In the genomic region with DNA sequence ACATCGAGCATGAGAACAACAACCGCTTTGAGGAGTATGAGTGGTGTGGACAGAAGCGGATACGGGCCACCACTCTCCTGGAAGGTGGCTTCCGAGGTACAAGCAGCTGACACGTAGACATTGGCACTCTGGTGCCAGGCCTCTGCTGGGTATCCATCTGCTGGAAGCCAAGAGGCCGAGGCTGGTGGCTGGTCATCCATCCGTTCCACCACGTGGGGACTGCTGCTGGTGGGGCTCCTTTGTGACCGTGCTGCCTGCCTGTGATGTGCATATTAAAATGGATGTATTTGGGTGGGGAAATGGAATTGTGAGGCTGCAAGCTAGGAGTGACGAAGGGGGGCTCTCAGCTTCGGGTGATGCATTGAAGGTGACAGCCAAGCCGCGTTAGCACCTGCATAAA, we compare ENCODE assay signal across 17 cellular contexts. TPM values are rescaled to one million over a fixed set of nuclear protein-coding genes. Genes with fewer than 3 reads are reported as not detected.
A peak's percentile ranks its signal among the peaks of the same experiment; 100 is the strongest.
DNase-seq lines count a peak whose midpoint lies in the region; ATAC-seq and TF ChIP-seq lines count a peak whose summit lies in the region.
"Had no signal": no experiment of that assay in that cellular context is flagged by ENCODE, and none has a peak within 500 bp of the region (broad histone marks: within the 10 kb centered on the region; RNA-seq: fewer than 3 reads in every experiment).

No MANE protein-coding gene starts in this region.

- no peaks in the 10 kb centered on the region for H3K9me3 Mint-ChIP-seq in activated CD8-positive, alpha-beta T cell treated with anti-CD3 and anti-CD28 coated beads, Interleukin-2, amount 10 ng/mL, durations not matched to agents 7 days and 5 days (ENCODE audit: insufficient read depth)
- no peaks in the 10 kb centered on the region for H3K9me3 Mint-ChIP-seq in activated CD8-positive, alpha-beta T cell treated with anti-CD3 and anti-CD28 coated beads for 36 hours
- H3K9me3 Mint-ChIP-seq in neural crest cell = no peaks in the 10 kb centered on the region
- H3K9me3 Mint-ChIP-seq in stimulated activated naive B cell treated with anti-CD40 and anti-IgM and Interleukin-4, amounts not matched to agents 10 μg/mL and 1 μg/mL and 100 μg/mL, for 72 hours = no peaks in the 10 kb centered on the region

- H3K27me3 Mint-ChIP-seq in activated CD8-positive, alpha-beta T cell treated with anti-CD3 and anti-CD28 coated beads, Interleukin-2, amount 10 ng/mL, durations not matched to agents 7 days and 5 days (ENCODE audit: low read depth) = no peaks in the 10 kb centered on the region
- no peaks in the 10 kb centered on the region for H3K27me3 Mint-ChIP-seq in activated CD8-positive, alpha-beta T cell treated with anti-CD3 and anti-CD28 coated beads for 36 hours
- no peaks in the 10 kb centered on the region for H3K27me3 Mint-ChIP-seq in neural crest cell (ENCODE audit: low read depth)
- H3K27me3 Mint-ChIP-seq in stimulated activated naive B cell treated with anti-CD40 and anti-IgM and Interleukin-4, amounts not matched to agents 10 μg/mL and 1 μg/mL and 100 μg/mL, for 72 hours = no peaks in the 10 kb centered on the region

- peaks cover 45% of the 10 kb centered on the region for H3K36me3 Mint-ChIP-seq in activated CD8-positive, alpha-beta T cell treated with anti-CD3 and anti-CD28 coated beads, Interleukin-2, amount 10 ng/mL, durations not matched to agents 7 days and 5 days (ENCODE audit: low read depth)
- H3K36me3 Mint-ChIP-seq in activated CD8-positive, alpha-beta T cell treated with anti-CD3 and anti-CD28 coated beads for 36 hours (ENCODE audit: low read depth) = peaks cover 41% of the 10 kb centered on the region
- peaks cover 12% of the 10 kb centered on the region for H3K36me3 Mint-ChIP-seq in neural crest cell (ENCODE audit: low read depth)
- peaks cover 37 to 55% of the 10 kb centered on the region in 2 donors for H3K36me3 Mint-ChIP-seq in stimulated activated naive B cell treated with anti-CD40 and anti-IgM and Interleukin-4, amounts not matched to agents 10 μg/mL and 1 μg/mL and 100 μg/mL, for 72 hours

- peak overlapping the region; percentile 25 for H3K27ac Mint-ChIP-seq in activated CD8-positive, alpha-beta T cell treated with anti-CD3 and anti-CD28 coated beads, Interleukin-2, amount 10 ng/mL, durations not matched to agents 7 days and 5 days
- H3K27ac Mint-ChIP-seq in activated CD8-positive, alpha-beta T cell treated with anti-CD3 and anti-CD28 coated beads for 36 hours = no peak overlapping the region
- H3K27ac Mint-ChIP-seq in neural crest cell (ENCODE audit: unreplicated experiment) = no peak overlapping the region
- H3K27ac Mint-ChIP-seq in stimulated activated naive B cell treated with anti-CD40 and anti-IgM and Interleukin-4, amounts not matched to agents 10 μg/mL and 1 μg/mL and 100 μg/mL, for 72 hours = peak overlapping the region; percentile 62

- no peak for TF ChIP-seq CTCF in activated CD8-positive, alpha-beta T cell treated with anti-CD3 and anti-CD28 coated beads for 36 hours (IDR thresholded peaks at IDR 0.05)
- no peak for TF ChIP-seq CTCF in neural crest cell (conservative IDR thresholded peaks at IDR 0.05)

- POLR2A ChIA-PET in activated CD8-positive, alpha-beta T cell treated with anti-CD3 and anti-CD28 coated beads, Interleukin-2, amount 10 ng/mL, durations not matched to agents 7 days and 5 days (lab: Charles Lee) = interaction anchor here (1.2 to 1.6 kb wide), 3 partner anchors 11 to 86 kb away, joined by 3 to 8 read pairs (median 7); no protein-coding TSS in a partner anchor
- POLR2A ChIA-PET in activated CD8-positive, alpha-beta T cell treated with anti-CD3 and anti-CD28 coated beads for 36 hours (lab: Charles Lee) = interaction anchor here (2.1 to 4.3 kb wide), 3 partner anchors 11 to 86 kb away, joined by 8 to 22 read pairs (median 17); no protein-coding TSS in a partner anchor

- H3K4me3 Mint-ChIP-seq in activated CD8-positive, alpha-beta T cell treated with anti-CD3 and anti-CD28 coated beads, Interleukin-2, amount 10 ng/mL, durations not matched to agents 7 days and 5 days = no peak overlapping the region
- no peak overlapping the region for H3K4me3 Mint-ChIP-seq in activated CD8-positive, alpha-beta T cell treated with anti-CD3 and anti-CD28 coated beads for 36 hours
- peak overlapping the region; percentile 57 for H3K4me3 Mint-ChIP-seq in neural crest cell
- H3K4me3 Mint-ChIP-seq in stimulated activated naive B cell treated with anti-CD40 and anti-IgM and Interleukin-4, amounts not matched to agents 10 μg/mL and 1 μg/mL and 100 μg/mL, for 72 hours = no peak overlapping the region

- peaks cover 21% of the 10 kb centered on the region for H3K4me1 Mint-ChIP-seq in activated CD8-positive, alpha-beta T cell treated with anti-CD3 and anti-CD28 coated beads, Interleukin-2, amount 10 ng/mL, durations not matched to agents 7 days and 5 days (ENCODE audit: low read depth)
- H3K4me1 Mint-ChIP-seq in activated CD8-positive, alpha-beta T cell treated with anti-CD3 and anti-CD28 coated beads for 36 hours (ENCODE audit: low read depth) = peaks cover 34% of the 10 kb centered on the region
- peaks cover 63% of the 10 kb centered on the region for H3K4me1 Mint-ChIP-seq in neural crest cell
- peaks cover 37 to 40% of the 10 kb centered on the region in 2 donors for H3K4me1 Mint-ChIP-seq in stimulated activated naive B cell treated with anti-CD40 and anti-IgM and Interleukin-4, amounts not matched to agents 10 μg/mL and 1 μg/mL and 100 μg/mL, for 72 hours

- intact Hi-C loops in activated CD8-positive, alpha-beta T cell treated with anti-CD3 and anti-CD28 coated beads for 36 hours (cut with micrococcal nuclease) = no loop called here

- no peak for ATAC-seq in activated CD8-positive, alpha-beta T cell treated with anti-CD3 and anti-CD28 coated beads, Interleukin-2, amount 10 ng/mL, durations not matched to agents 7 days and 5 days
- no peak for ATAC-seq in activated CD8-positive, alpha-beta T cell treated with anti-CD3 and anti-CD28 coated beads for 36 hours
- ATAC-seq in stimulated activated naive B cell treated with anti-CD40 and anti-IgM and Interleukin-4, amounts not matched to agents 10 μg/mL and 1 μg/mL and 100 μg/mL, for 72 hours (replicated peaks) = no peak

- no peak for DNase-seq in activated CD8-positive, alpha-beta T cell treated with anti-CD3 and anti-CD28 coated beads, Interleukin-2, amount 10 ng/mL, durations not matched to agents 7 days and 5 days
- no peak for DNase-seq in activated CD8-positive, alpha-beta T cell treated with anti-CD3 and anti-CD28 coated beads for 36 hours
- DNase-seq in cerebellum (ENCODE audit: low spot score) (peak; percentile 70), neural crest cell (ENCODE audit: low read depth, low spot score) (no peak), NCI-H345 (lab: John Stamatoyannopoulos, UW) (no peak), foreskin melanocyte (no peak), T-helper 9 cell (no peak)
- no peak for DNase-seq in stimulated activated naive B cell treated with anti-CD40 and anti-IgM and Interleukin-4, amounts not matched to agents 10 μg/mL and 1 μg/mL and 100 μg/mL, for 72 hours
- DNase-seq: BE2C, GF-D8, H7, KBM-7, NCI-H1417 treated with DMSO at 0.1 percent for 48 hours, NCI-H1930, NCI-H446 treated with DMSO at 0.1 percent for 48 hours, NCI-H774, PC-3 had no signal

- CTCF ChIA-PET in activated CD8-positive, alpha-beta T cell treated with anti-CD3 and anti-CD28 coated beads, Interleukin-2, amount 10 ng/mL, durations not matched to agents 7 days and 5 days (lab: Charles Lee) = interaction anchor here (0.7 to 1.6 kb wide), 3 partner anchors 15 to 28 kb away, joined by 3 to 5 read pairs (median 3); no protein-coding TSS in a partner anchor
- CTCF ChIA-PET in activated CD8-positive, alpha-beta T cell treated with anti-CD3 and anti-CD28 coated beads for 36 hours (lab: Charles Lee) = interaction anchor here (16.6 kb wide), 1 partner anchor 15 kb away, joined by 156 read pairs; no protein-coding TSS in a partner anchor

RNA-seq across cellular contexts. Expression of gene TMEM53, which starts 38.2 kb away (rescaled TPM):
- 1 to 10 TPM; 4.0 to 4.6 TPM for total RNA-seq in activated CD8-positive, alpha-beta T cell treated with anti-CD3 and anti-CD28 coated beads, Interleukin-2, amount 10 ng/mL, durations not matched to agents 7 days and 5 days
- total RNA-seq in activated CD8-positive, alpha-beta T cell treated with anti-CD3 and anti-CD28 coated beads for 36 hours = 1 to 10 TPM; 2.3 to 3.5 TPM
- 4.7 TPM for total RNA-seq in cerebellum
- total RNA-seq in neural crest cell = 14.1 and 15.7 TPM in 2 replicates

RNA-seq across cellular contexts. Expression of gene ARMH1, which starts 38.4 kb away (rescaled TPM):
- total RNA-seq in activated CD8-positive, alpha-beta T cell treated with anti-CD3 and anti-CD28 coated beads, Interleukin-2, amount 10 ng/mL, durations not matched to agents 7 days and 5 days = 10 to 100 TPM; 80.0 to 88.4 TPM
- total RNA-seq in activated CD8-positive, alpha-beta T cell treated with anti-CD3 and anti-CD28 coated beads for 36 hours = 100 to 1,000 TPM; 162 to 165 TPM
- 5.2 TPM for total RNA-seq in cerebellum
- total RNA-seq in neural crest cell = 5.6 and 5.9 TPM in 2 replicates

Comparison
In these comparisons a context has a peak if more than half of its experiments do, and no peak if none do; other contexts are left out.
1. H3K27ac Mint-ChIP-seq: peak in activated CD8-positive, alpha-beta T cell treated with anti-CD3 and anti-CD28 coated beads, Interleukin-2, amount 10 ng/mL, durations not matched to agents 7 days and 5 days (single experiment) and stimulated activated naive B cell treated with anti-CD40 and anti-IgM and Interleukin-4, amounts not matched to agents 10 μg/mL and 1 μg/mL and 100 μg/mL, for 72 hours (single experiment); none in activated CD8-positive, alpha-beta T cell treated with anti-CD3 and anti-CD28 coated beads for 36 hours (single experiment) and neural crest cell (single experiment).
2. RNA of gene ARMH1, which starts 38.4 kb away (total RNA-seq): 162 to 165 TPM in activated CD8-positive, alpha-beta T cell treated with anti-CD3 and anti-CD28 coated beads for 36 hours and 80.0 to 88.4 TPM in activated CD8-positive, alpha-beta T cell treated with anti-CD3 and anti-CD28 coated beads, Interleukin-2, amount 10 ng/mL, durations not matched to agents 7 days and 5 days; 5.6 to 5.9 TPM in neural crest cell and 5.2 TPM in cerebellum (single experiment); every median in the first group is over 10 times any median in the second.